ENCODE assay signal across 7 cellular contexts in genomic region chr12:131303576-131303975, GRCh38.
DNase-seq lines count a peak whose midpoint lies in the region; ATAC-seq, FAIRE-seq and TF ChIP-seq lines count a peak whose summit lies in the region.
"Not testable (repeated sequence)": the region's sequence is repeated elsewhere in the genome, so short reads cannot be mapped to it uniquely, and the experiment has no call there.

No MANE protein-coding gene starts in this region.

- not testable (repeated sequence) for H3K9me3 ChIP-seq in A549; H1 (ENCODE audit: insufficient read depth in 2 of 2, low read depth in 1 of 2, low read length in 1 of 2); HepG2 (ENCODE audit: low read length)

- not testable (repeated sequence) for H2BK5ac ChIP-seq in H1 (ENCODE audit: low read depth, low read length)

- DNase-seq in A549 (ENCODE audit: low read depth in 1 of 2, low spot score in 1 of 2); GM12891 (ENCODE audit: insufficient read length, low spot score); H54 (ENCODE audit: insufficient read length, low spot score); HTR-8/SVneo (ENCODE audit: insufficient read length, low spot score); H1 (ENCODE audit: low read depth in 1 of 2, low spot score in 2 of 2); HepG2 (ENCODE audit: low spot score); urothelium cell line (ENCODE audit: low spot score): not testable (repeated sequence)

- H3K9ac ChIP-seq in H1 (replicated peaks in 1 of 4; ENCODE audit: extremely low read depth in 1 of 4, low read depth in 3 of 4, low read length in 3 of 4); HepG2 (ENCODE audit: insufficient read depth, low read depth, low read length): not testable (repeated sequence)

- not testable (repeated sequence) for H2BK20ac ChIP-seq in H1 (ENCODE audit: low read length)

- not testable (repeated sequence) for H3K4me2 ChIP-seq in A549; H1 (ENCODE audit: insufficient read depth in 1 of 2, low read depth in 2 of 2, low read length in 2 of 2); HepG2 (ENCODE audit: low read depth, low read length)

- TF ChIP-seq CTCF in A549 (IDR thresholded peaks at IDR 0.05); H1 (IDR thresholded peaks at IDR 0.05; ENCODE audit: control extremely low read depth in 1 of 3, insufficient read depth in 1 of 3, low read depth in 1 of 3, low read length in 3 of 3); HepG2 (CRISPR knock-in tag; IDR thresholded peaks at IDR 0.05): not testable (repeated sequence)

- H4K8ac ChIP-seq in H1 (ENCODE audit: extremely low read depth, insufficient read depth, low read length), result not testable (repeated sequence)

- H3K4me3 ChIP-seq in A549; H1 (ENCODE audit: extremely low read depth in 1 of 4, insufficient read depth in 2 of 4, low read depth in 3 of 4, low read length in 4 of 4); HepG2 (replicated peaks in 1 of 3; ENCODE audit: insufficient read depth in 1 of 3, low read depth in 2 of 3, low read length in 3 of 3): not testable (repeated sequence)

- not testable (repeated sequence) for H4K91ac ChIP-seq in H1 (replicated peaks; ENCODE audit: insufficient read length, low read length)

- H3K4ac ChIP-seq in H1 (replicated peaks; ENCODE audit: insufficient read length, low read depth, low read length), result not testable (repeated sequence)

- TF ChIP-seq POLR2A in A549 (IDR thresholded peaks at IDR 0.05; ENCODE audit: low read length); GM12891 (IDR thresholded peaks at IDR 0.05; ENCODE audit: low read depth, low read length); H54 (IDR thresholded peaks at IDR 0.05; ENCODE audit: low read depth, low read length); H1 (IDR thresholded peaks at IDR 0.05; ENCODE audit: control extremely low read depth in 1 of 2, low read depth in 2 of 2, low read length in 2 of 2); HepG2 (IDR thresholded peaks at IDR 0.05; ENCODE audit: insufficient read depth in 1 of 2, low read depth in 2 of 2, low read length in 2 of 2): not testable (repeated sequence)

- peak; percentile 100 for FAIRE-seq in A549 (lab: Jason Lieb, UNC)
- peak; percentile 97 for FAIRE-seq in GM12891 (lab: Jason Lieb, UNC)
- FAIRE-seq in H54 (lab: Jason Lieb, UNC), result peak; percentile 36
- FAIRE-seq in HTR-8/SVneo (lab: Jason Lieb, UNC), result peak; percentile 99
- FAIRE-seq in H1 (lab: Jason Lieb, UNC), result peak; percentile 65
- not testable (repeated sequence) for FAIRE-seq in HepG2 (lab: Jason Lieb, UNC)
- peak; percentile 100 for FAIRE-seq in urothelium cell line (lab: Jason Lieb, UNC)

- H3K27me3 ChIP-seq in H1 (replicated peaks in 1 of 4; ENCODE audit: control insufficient read depth in 3 of 4, extremely low read depth in 1 of 4, insufficient read depth in 3 of 4, low read length in 3 of 4); HepG2 (ENCODE audit: control insufficient read depth in 1 of 2, insufficient read depth in 2 of 2, low read length in 2 of 2): not testable (repeated sequence)

- H2BK15ac ChIP-seq in H1 (ENCODE audit: low read length), result not testable (repeated sequence)

- not testable (repeated sequence) for H4K5ac ChIP-seq in H1 (ENCODE audit: insufficient read length, low read depth, low read length)

- ATAC-seq in A549, HepG2: not testable (repeated sequence)

- in situ Hi-C loops in HepG2 (cut with HindIII; ENCODE audit: extremely low pct_ligation_motif_present, low pct_unique_long_range_greater_than_20kb), result not testable (repeated sequence)

- H3K23ac ChIP-seq in H1 (ENCODE audit: insufficient read length), result not testable (repeated sequence)

- not testable (repeated sequence) for H3K79me1 ChIP-seq in H1 (ENCODE audit: low read depth, low read length)

- TF ChIP-seq RAD21 in A549 (conservative IDR thresholded peaks at IDR 0.05 in 1 of 2, IDR thresholded peaks at IDR 0.05 in 1 of 2); H1 (IDR thresholded peaks at IDR 0.05 in 1 of 2, conservative IDR thresholded peaks at IDR 0.05 in 1 of 2; ENCODE audit: low read depth in 2 of 2, low read length in 2 of 2); HepG2 (CRISPR knock-in tag; IDR thresholded peaks at IDR 0.05): not testable (repeated sequence)

- BruUV-seq in HepG2 (replicated peaks; lab: Mats Ljungman, UMichigan), result not testable (repeated sequence)

- not testable (repeated sequence) for TF ChIP-seq EP300 in A549 (IDR thresholded peaks at IDR 0.05); H1 (IDR thresholded peaks at IDR 0.05; ENCODE audit: borderline replicate concordance in 1 of 2, low read depth in 2 of 2, low read length in 2 of 2); HepG2 (IDR thresholded peaks at IDR 0.05; ENCODE audit: low read depth in 2 of 2, low read length in 2 of 2); HepG2 (CRISPR knock-in tag; IDR thresholded peaks at IDR 0.05; ENCODE audit: borderline replicate concordance)

- H2BK12ac ChIP-seq in H1 (ENCODE audit: low read depth, low read length), result not testable (repeated sequence)

- POLR2A ChIA-PET in A549 (lab: Yijun Ruan, JAX); H1 (lab: Charles Lee; ENCODE audit: partially characterized antibody); HepG2 (lab: Yijun Ruan, JAX): not testable (repeated sequence)

- CTCF ChIA-PET in A549 (lab: Yijun Ruan, JAX); H1 (lab: Charles Lee; ENCODE audit: partially characterized antibody); HepG2 (lab: Yijun Ruan, JAX; ENCODE audit: low intra/inter-chr PET ratio, low total read pairs): not testable (repeated sequence)

- not testable (repeated sequence) for H4K20me1 ChIP-seq in H1 (replicated peaks in 1 of 2; ENCODE audit: control insufficient read depth in 1 of 2, insufficient read depth in 2 of 2, low read length in 2 of 2); HepG2 (ENCODE audit: insufficient read depth, low read length)

- not testable (repeated sequence) for H3K79me2 ChIP-seq in H1 (ENCODE audit: control insufficient read depth in 1 of 2, insufficient read depth in 2 of 2, low read length in 2 of 2); HepG2 (ENCODE audit: insufficient read depth, low read length)

- not testable (repeated sequence) for H3K18ac ChIP-seq in H1 (ENCODE audit: extremely low read depth, low read length)

- not testable (repeated sequence) for H2BK120ac ChIP-seq in H1 (replicated peaks; ENCODE audit: low read depth, low read length)

- H3K56ac ChIP-seq in H1 (replicated peaks; ENCODE audit: insufficient read length, low read depth, low read length), result not testable (repeated sequence)

- not testable (repeated sequence) for H3K27ac ChIP-seq in A549; H1 (ENCODE audit: low read depth, low read length); HepG2 (ENCODE audit: extremely low read length, insufficient read depth, low read length)

- not testable (repeated sequence) for H2AFZ ChIP-seq in H1 (ENCODE audit: low read length); HepG2 (ENCODE audit: low read length)

- not testable (repeated sequence) for H3K36me3 ChIP-seq in H1 (ENCODE audit: control insufficient read depth in 2 of 4, insufficient read depth in 4 of 4, low read length in 3 of 4); HepG2 (replicated peaks in 1 of 2; ENCODE audit: control insufficient read depth in 1 of 2, insufficient read depth in 2 of 2, low read length in 2 of 2)

- WGBS in A549 (ENCODE audit: missing lambda C conversion rate), result 10% methylated on average over 2 of the region's 5 CpGs
- 83% methylated on average over 2 of the region's 5 CpGs; no CpG with 5 or more reads in 1 of the 2 experiments for WGBS in H1 (ENCODE audit: extremely low coverage in 1 of 2, insufficient coverage in 1 of 2, insufficient read length in 1 of 2, insufficient replicate concordance in 2 of 2, low coverage in 1 of 2, low lambda C conversion rate in 2 of 2, missing lambda C conversion rate in 1 of 2), 2 experiments
- 0% methylated on average over 2 of the region's 5 CpGs for WGBS in HepG2 (ENCODE audit: low lambda C conversion rate)

- intact Hi-C loops in HepG2 (cut with micrococcal nuclease; ENCODE audit: unreplicated experiment), result not testable (repeated sequence)

- not testable (repeated sequence) for H2AK5ac ChIP-seq in H1 (ENCODE audit: low read depth, low read length)

- not testable (repeated sequence) for H3K23me2 ChIP-seq in H1 (ENCODE audit: low read depth, low read length)

- not testable (repeated sequence) for H3K4me1 ChIP-seq in A549; H1 (replicated peaks in 1 of 4; ENCODE audit: control insufficient read depth in 3 of 4, insufficient read depth in 4 of 4, low read length in 3 of 4); HepG2 (ENCODE audit: insufficient read depth, low read length)

- not testable (repeated sequence) for H3K14ac ChIP-seq in H1 (ENCODE audit: insufficient read length)

TF ChIP-seq in HepG2, 621 proteins besides CTCF, POLR2A, EP300 and RAD21:
- TF ChIP-seq CREB1 (IDR thresholded peaks at IDR 0.05), result peak; percentile 65; the same call in 1 of the 2 replicates
- not testable (repeated sequence) for TF ChIP-seq CREB1 (CRISPR knock-in tag; IDR thresholded peaks at IDR 0.05)
